In the genomic region with DNA sequence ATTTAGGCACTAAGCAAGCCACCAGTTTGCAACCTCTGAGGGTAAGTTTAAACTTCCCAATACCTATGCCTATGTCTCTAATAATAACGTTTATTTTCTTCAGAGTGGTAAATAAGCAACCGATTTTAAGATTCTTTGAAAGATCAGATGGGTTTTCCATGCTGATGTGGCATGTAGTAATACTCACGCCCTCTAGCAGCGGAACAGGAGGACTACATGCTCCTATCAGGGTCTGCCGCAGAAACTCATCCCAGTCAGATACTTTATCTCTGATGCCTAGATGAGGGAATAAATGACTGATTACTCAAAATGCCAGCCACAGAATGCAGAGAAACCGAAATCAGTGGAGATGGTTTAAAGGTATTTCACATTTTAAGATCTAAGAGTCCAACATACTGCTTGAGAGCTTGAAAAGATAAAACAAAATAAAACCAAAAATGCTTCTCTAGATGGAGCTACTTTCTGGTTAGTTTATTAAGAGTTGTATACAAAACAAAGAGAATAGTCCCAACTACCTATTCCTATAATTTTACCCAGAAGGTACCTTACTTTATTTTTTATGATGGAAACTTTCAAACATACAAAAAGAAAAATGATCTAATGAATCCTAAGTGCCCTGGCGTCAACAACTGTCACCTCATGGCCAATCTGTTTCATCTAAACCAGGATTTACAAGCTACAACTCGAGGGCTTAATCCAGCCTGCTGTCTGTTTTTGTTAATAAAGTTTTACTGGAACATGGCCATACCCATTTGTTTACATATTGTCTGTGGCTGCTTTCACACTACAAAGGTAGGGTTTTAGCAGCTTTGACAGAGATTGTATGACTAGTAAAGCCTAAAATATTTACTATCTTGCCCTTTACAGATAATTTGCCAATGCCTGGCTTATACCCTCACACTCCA, we compare ENCODE assay signal across 8 cellular contexts. TPM values are rescaled to one million over a fixed set of nuclear protein-coding genes. Genes with fewer than 3 reads are reported as not detected.
DNase-seq lines count a peak whose midpoint lies in the region; ATAC-seq and TF ChIP-seq lines count a peak whose summit lies in the region.

No MANE protein-coding gene starts in this region.

- H3K27ac ChIP-seq in endodermal cell (ENCODE audit: low read depth, low read length): no peak overlapping the region

- H3K27me3 Mint-ChIP-seq in endodermal cell (ENCODE audit: insufficient read depth): no peaks in the 10 kb centered on the region

- TF ChIP-seq CTCF in endodermal cell (conservative IDR thresholded peaks at IDR 0.05): peak; percentile 89

- in situ Hi-C loops in HAP-1 (cut with MboI; ENCODE audit: low sequenced_read_pairs): no loop called here

- H3K9me3 Mint-ChIP-seq in endodermal cell: no peaks in the 10 kb centered on the region

- no peak overlapping the region for H3K4me3 ChIP-seq in HAP-1
- no peak overlapping the region for H3K4me3 ChIP-seq in endodermal cell (ENCODE audit: low read length)

- H3K4me3 Mint-ChIP-seq in endodermal cell: no peak overlapping the region

- H3K36me3 ChIP-seq in HAP-1 (replicated peaks): peaks cover 2% of the 10 kb centered on the region; the same call in 1 of the 2 replicates
- no peaks in the 10 kb centered on the region for H3K36me3 ChIP-seq in endodermal cell (ENCODE audit: control insufficient read depth, insufficient read depth, low read length)

- H3K9me3 ChIP-seq in HAP-1 (no peaks in the 10 kb centered on the region), endodermal cell (ENCODE audit: control insufficient read depth, low read length) (no peaks in the 10 kb centered on the region)

- H3K27me3 ChIP-seq in HAP-1 (ENCODE audit: low read depth) (no peaks in the 10 kb centered on the region), endodermal cell (ENCODE audit: control insufficient read depth, insufficient read depth, low read length, poor library complexity, severe bottlenecking) (no peaks in the 10 kb centered on the region)

- no peaks in the 10 kb centered on the region for H3K36me3 Mint-ChIP-seq in endodermal cell (ENCODE audit: low read depth)

- no peaks in the 10 kb centered on the region for H3K4me1 Mint-ChIP-seq in endodermal cell

- WGBS in endodermal cell (ENCODE audit: insufficient coverage in 1 of 2, insufficient read length in 1 of 2), 2 experiments: 33 to 100% methylated on average over 1 to 8 of the region's 8 CpGs

- DNase-seq in D341Med (ENCODE audit: low spot score): peak; percentile 77
- peak; percentile 68 to 69 for DNase-seq in HAP-1 (ENCODE audit: low spot score in 2 of 2)
- DNase-seq in NCI-H524 treated with DMSO at 0.1 percent for 48 hours (lab: John Stamatoyannopoulos, UW): peak; percentile 20
- DNase-seq in activated CD8-positive, alpha-beta memory T cell treated with anti-CD3 and anti-CD28 coated beads for 1 hour (ENCODE audit: extremely low read depth in 1 of 2, low read depth in 1 of 2): peak; percentile 10 to 22
- peak; percentile 77 for DNase-seq in endodermal cell
- DNase-seq in middle frontal gyrus (ENCODE audit: extremely low spot score, low spot score): peak; percentile 39
- peak; percentile 54 for DNase-seq in stimulated activated CD8-positive, alpha-beta memory T cell treated with anti-CD3 and anti-CD28 coated beads, Interleukin-4, amount 100 ng/mL, for 48 hours

- H3K9ac ChIP-seq in endodermal cell (ENCODE audit: extremely low read depth, low read length, poor library complexity, severe bottlenecking): no peak overlapping the region

- H3K4me1 ChIP-seq in HAP-1: peaks cover 9% of the 10 kb centered on the region
- H3K4me1 ChIP-seq in endodermal cell (ENCODE audit: control insufficient read depth, insufficient read depth, low read length): no peaks in the 10 kb centered on the region

- ATAC-seq in HG03442 (IDR thresholded peaks at IDR 0.05; ENCODE audit: unreplicated experiment): no peak

- no peak overlapping the region for H3K27ac Mint-ChIP-seq in endodermal cell

RNA-seq across cellular contexts. Expression of a gene that starts 37.5 kb away (rescaled TPM):
- total RNA-seq in endodermal cell: 10 to 100 TPM; 20.3 to 23.7 TPM
- polyA plus RNA-seq in endodermal cell (2013, experiment 1 of 2): 18.3 TPM
- polyA plus RNA-seq in endodermal cell (2013, experiment 2 of 2): 15.9 TPM

Comparison
In these comparisons a context has a peak if more than half of its experiments do, and no peak if none do; other contexts are left out.
1. DNase-seq: peak in every context shown above with its lines; median percentile 77 in D341Med; 77 in endodermal cell; 68 in HAP-1; 54 in stimulated activated CD8-positive, alpha-beta memory T cell treated with anti-CD3 and anti-CD28 coated beads, Interleukin-4, amount 100 ng/mL, for 48 hours; 39 in middle frontal gyrus; 20 in NCI-H524 treated with DMSO at 0.1 percent for 48 hours; 16 in activated CD8-positive, alpha-beta memory T cell treated with anti-CD3 and anti-CD28 coated beads for 1 hour.